ENCODE assay signal across 8 cellular contexts in the genomic region with DNA sequence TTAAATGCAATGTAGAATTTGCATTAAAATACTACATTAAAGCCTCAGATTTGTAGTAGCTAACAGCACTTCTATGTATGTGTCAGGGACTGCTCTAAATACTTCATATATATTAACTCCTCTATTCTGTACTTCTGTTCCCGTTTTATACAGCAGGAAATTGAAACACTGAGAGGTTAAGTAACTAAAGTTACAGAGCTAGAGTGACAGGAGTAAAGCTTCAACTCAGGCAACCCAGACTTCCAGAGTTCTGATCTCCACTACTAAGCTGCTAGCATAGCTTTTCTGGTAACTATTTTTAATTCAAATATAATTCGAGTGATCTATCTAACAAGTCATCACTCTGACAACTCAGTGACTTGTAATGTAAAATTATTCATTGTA. TPM values are rescaled to one million over a fixed set of nuclear protein-coding genes. Genes with fewer than 3 reads are reported as not detected.
DNase-seq lines count a peak whose midpoint lies in the region; ATAC-seq and TF ChIP-seq lines count a peak whose summit lies in the region.

No MANE protein-coding gene starts in this region.

- TF ChIP-seq POLR2A in testis (IDR thresholded peaks at IDR 0.05), result no peak

- H3K4me1 Mint-ChIP-seq in CD4-positive, alpha-beta memory T cell, result peaks cover 18 to 24% (median 21%) of the 10 kb centered on the region in 4 donors
- H3K4me1 Mint-ChIP-seq in activated CD8-positive, alpha-beta T cell treated with anti-CD3 and anti-CD28 coated beads for 36 hours (ENCODE audit: low read depth), result peaks cover 14% of the 10 kb centered on the region
- H3K4me1 Mint-ChIP-seq in immature natural killer cell, result peaks cover 19 to 21% of the 10 kb centered on the region in 2 donors

- peak overlapping the region; percentile 92 to 99 (median 96) for H3K4me3 Mint-ChIP-seq in CD4-positive, alpha-beta memory T cell
- H3K4me3 Mint-ChIP-seq in activated CD8-positive, alpha-beta T cell treated with anti-CD3 and anti-CD28 coated beads for 36 hours, result peak overlapping the region; percentile 97
- peak overlapping the region; percentile 87 to 99 (median 96) for H3K4me3 Mint-ChIP-seq in immature natural killer cell

- intact Hi-C loops in CD4-positive, alpha-beta memory T cell (cut with micrococcal nuclease), result no loop called here
- intact Hi-C loops in activated CD8-positive, alpha-beta T cell treated with anti-CD3 and anti-CD28 coated beads for 36 hours (cut with micrococcal nuclease), result no loop called here
- intact Hi-C loops in testis (cut with DNase I; ENCODE audit: low total_unique reads), result no loop called here

- H3K9me3 ChIP-seq in CD4-positive, alpha-beta memory T cell (ENCODE audit: control insufficient read depth in 1 of 2, low read length in 2 of 2), result no peaks in the 10 kb centered on the region
- no peaks in the 10 kb centered on the region for H3K9me3 ChIP-seq in HAP-1
- no peaks in the 10 kb centered on the region for H3K9me3 ChIP-seq in testis

- ATAC-seq in activated CD8-positive, alpha-beta T cell treated with anti-CD3 and anti-CD28 coated beads for 36 hours, result no peak

- H3K27ac Mint-ChIP-seq in CD4-positive, alpha-beta memory T cell, result peak overlapping the region in 3 of 7 donors; percentile 70 to 93 (median 93)
- H3K27ac Mint-ChIP-seq in activated CD8-positive, alpha-beta T cell treated with anti-CD3 and anti-CD28 coated beads for 36 hours, result no peak overlapping the region
- peak overlapping the region in 4 of 6 donors; percentile 71 to 94 (median 92) for H3K27ac Mint-ChIP-seq in immature natural killer cell

- in situ Hi-C loops in HAP-1 (cut with MboI; ENCODE audit: low sequenced_read_pairs), result no loop called here

- H3K36me3 Mint-ChIP-seq in CD4-positive, alpha-beta memory T cell, result peaks cover under 1 to 5% of the 10 kb centered on the region in 2 donors
- H3K36me3 Mint-ChIP-seq in activated CD8-positive, alpha-beta T cell treated with anti-CD3 and anti-CD28 coated beads for 36 hours (ENCODE audit: low read depth), result peaks cover 2% of the 10 kb centered on the region
- H3K36me3 Mint-ChIP-seq in immature natural killer cell, result no peaks in the 10 kb centered on the region

- peak in 1 of 5 donors; percentile 1 for DNase-seq in CD4-positive, alpha-beta memory T cell
- DNase-seq in HAP-1 (ENCODE audit: low spot score in 2 of 2) (no peak), immature natural killer cell (peak in 1 of 3 donors; percentile 4), testis (no peak), amniotic stem cell (lab: John Stamatoyannopoulos, UW) (no peak), putamen (ENCODE audit: low spot score) (no peak), NCI-H2196 treated with DMSO at 0.1 percent for 48 hours (lab: John Stamatoyannopoulos, UW; ENCODE audit: unreplicated experiment) (no peak)
- DNase-seq in activated CD8-positive, alpha-beta T cell treated with anti-CD3 and anti-CD28 coated beads for 36 hours, result no peak

- TF ChIP-seq CTCF in activated CD8-positive, alpha-beta T cell treated with anti-CD3 and anti-CD28 coated beads for 36 hours (IDR thresholded peaks at IDR 0.05), result no peak
- TF ChIP-seq CTCF in testis (IDR thresholded peaks at IDR 0.05), result no peak

- H3K36me3 ChIP-seq in CD4-positive, alpha-beta memory T cell (ENCODE audit: insufficient read depth, low read length), result no peaks in the 10 kb centered on the region
- no peaks in the 10 kb centered on the region for H3K36me3 ChIP-seq in HAP-1 (replicated peaks)
- no peaks in the 10 kb centered on the region for H3K36me3 ChIP-seq in testis (ENCODE audit: low read depth, missing control alignments)

- no peaks in the 10 kb centered on the region for H3K9me3 Mint-ChIP-seq in CD4-positive, alpha-beta memory T cell
- no peaks in the 10 kb centered on the region for H3K9me3 Mint-ChIP-seq in activated CD8-positive, alpha-beta T cell treated with anti-CD3 and anti-CD28 coated beads for 36 hours
- H3K9me3 Mint-ChIP-seq in immature natural killer cell, result no peaks in the 10 kb centered on the region

- H3K4me3 ChIP-seq in CD4-positive, alpha-beta memory T cell (ENCODE audit: low read length in 2 of 2), result peak overlapping the region; percentile 47 to 65
- H3K4me3 ChIP-seq in HAP-1, result peak overlapping the region; percentile 52
- H3K4me3 ChIP-seq in testis, result peak overlapping the region; percentile 58 to 72

- CTCF ChIA-PET in CD4-positive, alpha-beta memory T cell (lab: Charles Lee; ENCODE audit: partially characterized antibody), result interaction anchor here (1.1 to 2.5 kb wide), 5 partner anchors 9 to 45 kb away, joined by 3 to 14 read pairs (median 3); no protein-coding TSS in a partner anchor
- CTCF ChIA-PET in activated CD8-positive, alpha-beta T cell treated with anti-CD3 and anti-CD28 coated beads for 36 hours (lab: Charles Lee), result interaction anchor here (0.8 to 1.3 kb wide), 3 partner anchors 12 to 112 kb away, joined by 3 read pairs; no protein-coding TSS in a partner anchor

- H3K27me3 Mint-ChIP-seq in CD4-positive, alpha-beta memory T cell, result no peaks in the 10 kb centered on the region
- H3K27me3 Mint-ChIP-seq in activated CD8-positive, alpha-beta T cell treated with anti-CD3 and anti-CD28 coated beads for 36 hours, result no peaks in the 10 kb centered on the region
- peaks cover 0 to 4% (median 3%) of the 10 kb centered on the region in 3 donors for H3K27me3 Mint-ChIP-seq in immature natural killer cell (ENCODE audit: low read depth in 3 of 3)

- POLR2A ChIA-PET in CD4-positive, alpha-beta memory T cell (lab: Charles Lee; ENCODE audit: partially characterized antibody), result interaction anchor here (1.8 kb wide), 1 partner anchor 29 kb away, joined by 11 read pairs; no protein-coding TSS in a partner anchor
- POLR2A ChIA-PET in activated CD8-positive, alpha-beta T cell treated with anti-CD3 and anti-CD28 coated beads for 36 hours (lab: Charles Lee), result interaction anchor here (1.0 to 2.9 kb wide), 3 partner anchors 8 to 29 kb away, joined by 3 to 17 read pairs (median 5); no protein-coding TSS in a partner anchor

- no peaks in the 10 kb centered on the region for H3K27me3 ChIP-seq in CD4-positive, alpha-beta memory T cell (ENCODE audit: insufficient read depth, low read length)
- H3K27me3 ChIP-seq in HAP-1 (ENCODE audit: low read depth), result no peaks in the 10 kb centered on the region
- H3K27me3 ChIP-seq in testis, result no peaks in the 10 kb centered on the region

- WGBS in testis, 2 donors, result 4 to 7% methylated on average over 2 of the region's 2 CpGs

- H3K27ac ChIP-seq in CD4-positive, alpha-beta memory T cell (ENCODE audit: low read depth, low read length), result no peak overlapping the region
- no peak overlapping the region for H3K27ac ChIP-seq in testis

- H3K4me1 ChIP-seq in CD4-positive, alpha-beta memory T cell (ENCODE audit: insufficient read depth, low read length), result peaks cover 12% of the 10 kb centered on the region
- peaks cover 32% of the 10 kb centered on the region for H3K4me1 ChIP-seq in HAP-1
- peaks cover 12% of the 10 kb centered on the region for H3K4me1 ChIP-seq in testis

RNA-seq across cellular contexts. Expression of a gene that starts 0.6 kb away (rescaled TPM):
- 10 to 100 TPM; 40.5 to 44.5 TPM for total RNA-seq in CD4-positive, alpha-beta memory T cell
- 10 to 100 TPM in 1 of 2 donors, 1 to 10 TPM in 1; 4.4 to 23.0 TPM for polyA plus RNA-seq in CD4-positive, alpha-beta memory T cell
- 10 to 100 TPM; 18.7 to 19.0 TPM for total RNA-seq in activated CD8-positive, alpha-beta T cell treated with anti-CD3 and anti-CD28 coated beads for 36 hours
- 10 to 100 TPM in 2 of 3 donors, 1 to 10 TPM in 1; 6.1 to 36.5 (median 14.3) TPM for polyA plus RNA-seq in immature natural killer cell
- total RNA-seq in testis, result 10 to 100 TPM; 39.4 to 58.8 TPM
- polyA plus RNA-seq in testis (ENCODE audit: insufficient read depth, low read depth, low replicate concordance), result 7.1 TPM
